In genomic region chr7:102395958-102396709, GRCh38 we compare ENCODE assay signal across 8 cellular contexts. TPM values are rescaled to one million over a fixed set of nuclear protein-coding genes. Genes with fewer than 3 reads are reported as not detected.
A peak's percentile ranks its signal among the peaks of the same experiment; 100 is the strongest.
DNase-seq lines count a peak whose midpoint lies in the region; ATAC-seq and TF ChIP-seq lines count a peak whose summit lies in the region.

TSS of gene PRKRIP1 (plus strand) at chr7:102396363. CDS start at chr7:102396412, 49 bp downstream.

- H3K36me3 Mint-ChIP-seq in IgD-negative memory B cell, result peaks cover 5% of the 10 kb centered on the region

- TF ChIP-seq CTCF in epithelial cell of esophagus (IDR thresholded peaks at IDR 0.05; ENCODE audit: insufficient read depth, low read depth, low read length, missing control alignments), result no peak

- H3K4me3 ChIP-seq in epithelial cell of esophagus (ENCODE audit: low read length) (peak within 1 kb of the TSS; percentile 99), mononuclear cell (ENCODE audit: low read length) (peak within 1 kb of the TSS; percentile 93)

- H3K4me3 Mint-ChIP-seq in IgD-negative memory B cell, result peak within 1 kb of the TSS; percentile 87 to 99 (median 94)

- no peaks in the 10 kb centered on the region for H3K9me3 Mint-ChIP-seq in IgD-negative memory B cell

- ATAC-seq in GM21529 (IDR thresholded peaks at IDR 0.05; ENCODE audit: unreplicated experiment), result peak; percentile 97

- H3K27me3 ChIP-seq in mononuclear cell (ENCODE audit: insufficient read depth, low read length), result no peaks in the 10 kb centered on the region

- no peaks in the 10 kb centered on the region for H3K9me3 ChIP-seq in mononuclear cell (ENCODE audit: low read depth, low read length)

- peaks cover 10 to 27% (median 15%) of the 10 kb centered on the region in 3 donors for H3K4me1 Mint-ChIP-seq in IgD-negative memory B cell

- H3K27ac Mint-ChIP-seq in IgD-negative memory B cell, result peak within 1 kb of the TSS; percentile 95 to 99 (median 95)

- no peaks in the 10 kb centered on the region for H3K27me3 Mint-ChIP-seq in IgD-negative memory B cell

- DNase-seq in DMS 273 treated with DMSO at 0.1 percent for 48 hours (lab: John Stamatoyannopoulos, UW) (peak; percentile 89), OCI-M1 (lab: John Stamatoyannopoulos, UW) (peak; percentile 85), activated T-cell treated with anti-CD3 and anti-CD28 coated beads for 1 hour (ENCODE audit: low read depth) (peak; percentile 65), epithelial cell of esophagus (ENCODE audit: low read depth) (peak; percentile 92)
- peak; percentile 60 to 76 for DNase-seq in stimulated activated CD8-positive, alpha-beta memory T cell treated with anti-CD3 and anti-CD28 coated beads, Interleukin-2, amount 100 ng/mL, for 48 hours (ENCODE audit: low read depth in 2 of 2)

- peaks cover 22% of the 10 kb centered on the region for H3K4me1 ChIP-seq in mononuclear cell (ENCODE audit: insufficient read depth, low read length)

RNA-seq across cellular contexts. Expression of gene PRKRIP1, which starts in this region (rescaled TPM):
- 35.1 TPM for polyA plus RNA-seq in IgD-negative memory B cell
- total RNA-seq in mononuclear cell, result 30.7 TPM

Comparison
In these comparisons a context has a peak if more than half of its experiments do, and no peak if none do; other contexts are left out.
1. Peak in every context shown above with its lines: DNase-seq, ATAC-seq and H3K4me3 ChIP-seq.